13 cellular contexts compared by ENCODE assay signal in the genomic region with DNA sequence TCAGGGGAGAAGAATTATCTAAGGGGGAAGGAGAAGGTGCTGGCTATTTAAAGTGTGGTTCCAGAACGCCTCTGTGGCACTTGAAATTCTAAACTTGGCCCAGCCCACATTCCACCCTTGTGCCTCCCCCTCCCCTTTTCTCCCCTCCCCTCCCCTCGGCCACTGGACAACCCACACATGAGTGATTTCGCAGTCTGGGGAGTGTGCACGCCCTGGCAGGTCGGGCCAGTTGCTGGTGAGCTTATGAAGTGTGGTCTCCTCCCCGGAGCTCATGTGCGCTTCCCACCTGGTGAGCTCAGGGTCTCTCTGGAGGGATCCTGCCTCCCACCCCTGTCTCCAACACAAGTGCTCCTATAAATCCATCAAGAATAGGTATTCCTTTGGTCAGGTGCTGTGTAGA. TPM values are rescaled to one million over a fixed set of nuclear protein-coding genes. Genes with fewer than 3 reads are reported as not detected.
DNase-seq lines count a peak whose midpoint lies in the region; TF ChIP-seq lines count a peak whose summit lies in the region.
"Had no signal": no experiment of that assay in that cellular context is flagged by ENCODE, and none has a peak within 500 bp of the region (broad histone marks: within the 10 kb centered on the region; RNA-seq: fewer than 3 reads in every experiment).

A gene (minus strand): TSS at position 20 of the 400 bp plus-strand sequence. CDS start 2,784 bp downstream, outside the sequence.

- H3K36me3 ChIP-seq in SJCRH30 (no peaks in the 10 kb centered on the region), mesendoderm (ENCODE audit: control insufficient read depth, insufficient read depth, low read length) (no peaks in the 10 kb centered on the region), mesenchymal stem cell (ENCODE audit: control insufficient read depth in 1 of 2, insufficient read depth in 2 of 2, low read depth in 1 of 2, low read length in 2 of 2) (no peaks in the 10 kb centered on the region)

- DNase-seq in SJCRH30 (peak; percentile 16 to 26), glomerular visceral epithelial cell (ENCODE audit: extremely low spot score) (peak; percentile 67), mesendoderm (peak; percentile 8), type B pancreatic cell (ENCODE audit: extremely low spot score, unreplicated experiment) (no peak), mesenchymal stem cell (no peak)
- DNase-seq in activated CD4-positive, alpha-beta T cell treated with anti-CD3 and anti-CD28 coated beads for 48 hours: no peak
- DNase-seq in activated T-cell treated with anti-CD3 and anti-CD28 coated beads, Interleukin-2, amount 50 U/mL, for 48 hours: no peak
- DNase-seq: activated naive CD4-positive, alpha-beta T cell; C1 segment of cervical spinal cord; foreskin fibroblast; NCI-H2029 had no signal

- H3K4me1 ChIP-seq in SJCRH30 (peaks cover 2% of the 10 kb centered on the region; the same call in 1 of the 2 replicates), mesendoderm (ENCODE audit: control insufficient read depth, low read depth, low read length) (peaks cover 2% of the 10 kb centered on the region), mesenchymal stem cell (ENCODE audit: control insufficient read depth, insufficient read depth, low read depth, low read length) (peaks cover 8% of the 10 kb centered on the region)

- H3K79me2 ChIP-seq in mesendoderm (ENCODE audit: control insufficient read depth, insufficient read depth, low read length): no peaks in the 10 kb centered on the region

- peak within 1 kb of the TSS; percentile 75 for H3K4me3 Mint-ChIP-seq in type B pancreatic cell
- H3K4me3 Mint-ChIP-seq: stimulated activated effector memory CD8-positive, alpha-beta T cell treated with anti-CD3 and anti-CD28 coated beads, Interleukin-12 subunit alpha, Interleukin-12 subunit beta, amount 100 ng/mL, for 72 hours had no signal

- H3K27me3 Mint-ChIP-seq in type B pancreatic cell: peaks cover 17% of the 10 kb centered on the region

- H3K27ac ChIP-seq in SJCRH30 (no peak within 1 kb of the TSS), mesendoderm (ENCODE audit: low read depth, low read length) (no peak within 1 kb of the TSS), mesenchymal stem cell (ENCODE audit: low read length, poor library complexity, severe bottlenecking) (no peak within 1 kb of the TSS)

- no peak within 1 kb of the TSS for H2BK12ac ChIP-seq in mesenchymal stem cell (ENCODE audit: low read length in 2 of 2)

- H3K36me3 Mint-ChIP-seq in type B pancreatic cell: no peaks in the 10 kb centered on the region
- H3K36me3 Mint-ChIP-seq: stimulated activated effector memory CD8-positive, alpha-beta T cell treated with anti-CD3 and anti-CD28 coated beads, Interleukin-12 subunit alpha, Interleukin-12 subunit beta, amount 100 ng/mL, for 72 hours had no signal

- no peak within 1 kb of the TSS for H2AFZ ChIP-seq in mesenchymal stem cell (ENCODE audit: low read depth, low read length)

- no peak within 1 kb of the TSS for H3K4ac ChIP-seq in mesendoderm (ENCODE audit: low read depth, low read length)
- no peak within 1 kb of the TSS for H3K4ac ChIP-seq in mesenchymal stem cell (ENCODE audit: low read depth in 1 of 2, low read length in 2 of 2)

- H4K91ac ChIP-seq in mesenchymal stem cell (ENCODE audit: low read length): no peak within 1 kb of the TSS

- H2BK15ac ChIP-seq in mesendoderm (replicated peaks; ENCODE audit: low read depth) (no peak within 1 kb of the TSS), mesenchymal stem cell (ENCODE audit: low read depth, poor library complexity, severe bottlenecking) (no peak within 1 kb of the TSS)

- H3K14ac ChIP-seq in mesenchymal stem cell (ENCODE audit: low read length in 2 of 2): no peak within 1 kb of the TSS

- H3K9ac ChIP-seq in mesendoderm (ENCODE audit: low read length) (no peak within 1 kb of the TSS), mesenchymal stem cell (ENCODE audit: low read length) (no peak within 1 kb of the TSS)

- no peak within 1 kb of the TSS for H4K5ac ChIP-seq in mesendoderm (ENCODE audit: low read length)

- H3K18ac ChIP-seq in mesendoderm (ENCODE audit: low read length): no peak within 1 kb of the TSS
- H3K18ac ChIP-seq in mesenchymal stem cell (ENCODE audit: low read depth in 1 of 2, low read length in 2 of 2): no peak within 1 kb of the TSS

- H3K79me1 ChIP-seq in mesendoderm (ENCODE audit: low read length) (no peaks in the 10 kb centered on the region), mesenchymal stem cell (replicated peaks; ENCODE audit: low read length, poor library complexity, severe bottlenecking) (no peaks in the 10 kb centered on the region)

- no peak within 1 kb of the TSS for H3K56ac ChIP-seq in mesendoderm (ENCODE audit: low read length)

- H3K4me2 ChIP-seq in mesendoderm (ENCODE audit: low read length) (no peak within 1 kb of the TSS), mesenchymal stem cell (ENCODE audit: low read length, poor library complexity, severe bottlenecking) (no peak within 1 kb of the TSS)

- H2BK120ac ChIP-seq in mesendoderm (ENCODE audit: low read depth, low read length) (no peak within 1 kb of the TSS), mesenchymal stem cell (ENCODE audit: low read depth, low read length) (no peak within 1 kb of the TSS)

- H3K9me3 Mint-ChIP-seq in type B pancreatic cell: no peaks in the 10 kb centered on the region
- H3K9me3 Mint-ChIP-seq: stimulated activated effector memory CD8-positive, alpha-beta T cell treated with anti-CD3 and anti-CD28 coated beads, Interleukin-12 subunit alpha, Interleukin-12 subunit beta, amount 100 ng/mL, for 72 hours had no signal

- peak within 1 kb of the TSS; percentile 79 for H3K27ac Mint-ChIP-seq in type B pancreatic cell
- H3K27ac Mint-ChIP-seq: stimulated activated effector memory CD8-positive, alpha-beta T cell treated with anti-CD3 and anti-CD28 coated beads, Interleukin-12 subunit alpha, Interleukin-12 subunit beta, amount 100 ng/mL, for 72 hours had no signal

- H3K4me1 Mint-ChIP-seq in type B pancreatic cell (ENCODE audit: unreplicated experiment): peaks cover 12% of the 10 kb centered on the region
- H3K4me1 Mint-ChIP-seq: stimulated activated effector memory CD8-positive, alpha-beta T cell treated with anti-CD3 and anti-CD28 coated beads, Interleukin-12 subunit alpha, Interleukin-12 subunit beta, amount 100 ng/mL, for 72 hours had no signal

- no CpG with 5 or more reads among the region's 7 CpGs for WGBS in mesendoderm (ENCODE audit: extremely low coverage, insufficient coverage, low lambda C conversion rate)
- 55% methylated on average over 4 of the region's 7 CpGs for WGBS in mesenchymal stem cell

- H3K27me3 ChIP-seq in SJCRH30 (peaks cover 5% of the 10 kb centered on the region), mesendoderm (ENCODE audit: insufficient read depth, low read length, poor library complexity) (no peaks in the 10 kb centered on the region), mesenchymal stem cell (ENCODE audit: control insufficient read depth in 1 of 2, insufficient read depth in 1 of 2, low read length in 2 of 2) (peaks cover 18 to 67% of the 10 kb centered on the region in 2 experiments)

- H2AK5ac ChIP-seq in mesendoderm (ENCODE audit: low read length): no peak within 1 kb of the TSS
- H2AK5ac ChIP-seq in mesenchymal stem cell (ENCODE audit: low read length, severe bottlenecking): no peak within 1 kb of the TSS

- H2BK5ac ChIP-seq in mesendoderm (ENCODE audit: low read length) (no peak within 1 kb of the TSS), mesenchymal stem cell (ENCODE audit: low read depth, low read length, poor library complexity, severe bottlenecking) (no peak within 1 kb of the TSS)

- H3K23ac ChIP-seq in mesendoderm (ENCODE audit: low read length) (no peak within 1 kb of the TSS), mesenchymal stem cell (ENCODE audit: low read length in 2 of 2) (no peak within 1 kb of the TSS)

- no peak for TF ChIP-seq CTCF in type B pancreatic cell (conservative IDR thresholded peaks at IDR 0.05)

- H4K8ac ChIP-seq in mesendoderm (ENCODE audit: low read depth, low read length) (no peak within 1 kb of the TSS), mesenchymal stem cell (ENCODE audit: low read length) (no peak within 1 kb of the TSS)

- no peaks in the 10 kb centered on the region for H3K9me3 ChIP-seq in SJCRH30 (replicated peaks)
- H3K9me3 ChIP-seq in mesenchymal stem cell (ENCODE audit: control insufficient read depth, low read length): no peaks in the 10 kb centered on the region

- H3K4me3 ChIP-seq in SJCRH30: no peak within 1 kb of the TSS
- H3K4me3 ChIP-seq in mesendoderm (ENCODE audit: low read length): no peak within 1 kb of the TSS
- H3K4me3 ChIP-seq in mesenchymal stem cell (ENCODE audit: insufficient read depth in 1 of 2, low read depth in 1 of 2, low read length in 2 of 2): no peak within 1 kb of the TSS

RNA-seq across cellular contexts. Expression of the gene that starts here (rescaled TPM):
- total RNA-seq in SJCRH30 (2014; rRNA removed; shearing (Covaris generic)): 0.12 TPM in 1 of 2 replicates, not detected in the other
- polyA plus RNA-seq in mesendoderm (2013, experiment 1 of 2): 0.06 TPM
- 0.10 TPM for polyA plus RNA-seq in mesendoderm (2013, experiment 2 of 2)
- 5.5 and 7.0 TPM in 2 replicates for total RNA-seq in type B pancreatic cell (ENCODE audit: low replicate concordance)
- polyA plus RNA-seq in mesenchymal stem cell (2013, experiment 1 of 2): not detected
- polyA plus RNA-seq in mesenchymal stem cell (2013, experiment 2 of 2): 0.04 TPM
- total RNA-seq: M059J had no signal

Comparison
In these comparisons a context has a peak if more than half of its experiments do, and no peak if none do; other contexts are left out.
1. Peak in DNase-seq in SJCRH30; RNA of the gene not detected or under 1 TPM.
2. DNase-seq: peak in glomerular visceral epithelial cell (single experiment) and mesendoderm (single experiment); none in type B pancreatic cell (single experiment), activated CD4-positive, alpha-beta T cell treated with anti-CD3 and anti-CD28 coated beads for 48 hours (single experiment), mesenchymal stem cell (single experiment) and activated T-cell treated with anti-CD3 and anti-CD28 coated beads, Interleukin-2, amount 50 U/mL, for 48 hours (0 of 2).